Comparison of ENCODE assay signal across 22 cellular contexts in genomic region chr10:60894816-60895215, GRCh38. TPM values are rescaled to one million over a fixed set of nuclear protein-coding genes. Genes with fewer than 3 reads are reported as not detected.
DNase-seq lines count a peak whose midpoint lies in the region; ATAC-seq and TF ChIP-seq lines count a peak whose summit lies in the region.
"Had no signal": no experiment of that assay in that cellular context is flagged by ENCODE, and none has a peak within 500 bp of the region (broad histone marks: within the 10 kb centered on the region; RNA-seq: fewer than 3 reads in every experiment).

No MANE protein-coding gene starts in this region.

- H3K4me2 ChIP-seq in SK-N-SH = no peak overlapping the region

- intact Hi-C loops in MCF 10A (cut with micrococcal nuclease) = no loop called here
- intact Hi-C loops in breast epithelium (cut with DNase I; ENCODE audit: low total_unique reads) = no loop called here
- intact Hi-C loops in psoas muscle (cut with DNase I) = no loop called here
- intact Hi-C loops in esophagus squamous epithelium (cut with DNase I) = no loop called here

- H3K36me3 ChIP-seq in breast epithelium = no peaks in the 10 kb centered on the region
- peaks cover 8 to 31% of the 10 kb centered on the region in 2 experiments for H3K36me3 ChIP-seq in SK-N-SH (replicated peaks in 1 of 2; ENCODE audit: control insufficient read depth in 1 of 2, insufficient read depth in 2 of 2, low read length in 1 of 2)
- peaks cover 0 to 24% of the 10 kb centered on the region in 2 donors for H3K36me3 ChIP-seq in psoas muscle (ENCODE audit: insufficient read depth in 1 of 2, low read depth in 1 of 2)
- no peaks in the 10 kb centered on the region for H3K36me3 ChIP-seq in esophagus squamous epithelium
- H3K36me3 ChIP-seq: thyroid gland had no signal

- H3K27me3 ChIP-seq in breast epithelium (no peaks in the 10 kb centered on the region), SK-N-SH (ENCODE audit: insufficient read depth) (no peaks in the 10 kb centered on the region), psoas muscle (ENCODE audit: insufficient read depth in 3 of 3, low read length in 2 of 3) (no peaks in the 10 kb centered on the region), esophagus squamous epithelium (no peaks in the 10 kb centered on the region)
- H3K27me3 ChIP-seq: thyroid gland had no signal

- H3K36me3 Mint-ChIP-seq in MCF 10A (ENCODE audit: insufficient read depth, unreplicated experiment) = no peaks in the 10 kb centered on the region
- H3K36me3 Mint-ChIP-seq: stimulated activated memory B cell treated with anti-CD40 and anti-IgM and Interleukin-4, amounts not matched to agents 10 μg/mL and 1 μg/mL and 100 μg/mL, for 72 hours had no signal

- no peaks in the 10 kb centered on the region for H3K79me2 ChIP-seq in SK-N-SH (ENCODE audit: insufficient read depth)

- no peaks in the 10 kb centered on the region for H3K4me1 Mint-ChIP-seq in MCF 10A (ENCODE audit: insufficient read depth, unreplicated experiment)
- H3K4me1 Mint-ChIP-seq: activated CD4-positive, alpha-beta memory T cell treated with anti-CD3 and anti-CD28 coated beads, Interleukin-2, amount 10 ng/mL, durations not matched to agents 7 days and 5 days; stimulated activated memory B cell treated with anti-CD40 and anti-IgM and Interleukin-4, amounts not matched to agents 10 μg/mL and 1 μg/mL and 100 μg/mL, for 72 hours had no signal

- H3K9me2 ChIP-seq in SK-N-SH = no peaks in the 10 kb centered on the region

- no peak for TF ChIP-seq POLR2A in breast epithelium (IDR thresholded peaks at IDR 0.05)
- TF ChIP-seq POLR2A in esophagus squamous epithelium (IDR thresholded peaks at IDR 0.05) = no peak

- H3K9me3 Mint-ChIP-seq in MCF 10A (ENCODE audit: unreplicated experiment) = no peaks in the 10 kb centered on the region
- H3K9me3 Mint-ChIP-seq: activated CD4-positive, alpha-beta memory T cell treated with anti-CD3 and anti-CD28 coated beads, Interleukin-2, amount 10 ng/mL, durations not matched to agents 7 days and 5 days; activated naive CD4-positive, alpha-beta T cell treated with anti-CD3 and anti-CD28 coated beads for 36 hours; CD4-positive, alpha-beta T cell; HFFc6 had no signal

- H3K4me3 ChIP-seq in breast epithelium (no peak overlapping the region), SK-N-SH (ENCODE audit: low read depth in 2 of 2, low read length in 1 of 2) (no peak overlapping the region), fibroblast of mammary gland (ENCODE audit: control insufficient read depth, low read depth, low read length) (no peak overlapping the region), psoas muscle (no peak overlapping the region), esophagus squamous epithelium (no peak overlapping the region)
- H3K4me3 ChIP-seq: mucosa of descending colon, thyroid gland had no signal

- no peak overlapping the region for H3K27ac Mint-ChIP-seq in MCF 10A (ENCODE audit: low read depth, unreplicated experiment)
- H3K27ac Mint-ChIP-seq: activated CD4-positive, alpha-beta memory T cell treated with anti-CD3 and anti-CD28 coated beads, Interleukin-2, amount 10 ng/mL, durations not matched to agents 7 days and 5 days; activated naive CD4-positive, alpha-beta T cell treated with anti-CD3 and anti-CD28 coated beads for 36 hours; CD4-positive, alpha-beta T cell; HFFc6; stimulated activated memory B cell treated with anti-CD40 and anti-IgM and Interleukin-4, amounts not matched to agents 10 μg/mL and 1 μg/mL and 100 μg/mL, for 72 hours had no signal

- DNase-seq in MCF 10A (ENCODE audit: unreplicated experiment) (peak; percentile 21), breast epithelium (ENCODE audit: low spot score in 2 of 2) (no peak), SK-N-SH (no peak), fibroblast of mammary gland (ENCODE audit: low read depth) (peak; percentile 16), psoas muscle (no peak), GM13977 (ENCODE audit: low spot score) (no peak), occipital lobe (lab: John Stamatoyannopoulos, UW) (no peak), esophagus squamous epithelium (lab: John Stamatoyannopoulos, UW) (no peak)
- DNase-seq: activated CD4-positive, alpha-beta memory T cell treated with anti-CD3 and anti-CD28 coated beads, Interleukin-2, amount 10 ng/mL, durations not matched to agents 7 days and 5 days; activated CD4-positive, CD25-positive, alpha-beta regulatory T cell; activated naive CD4-positive, alpha-beta T cell treated with anti-CD3 and anti-CD28 coated beads for 36 hours; activated T-cell treated with anti-CD3 and anti-CD28 coated beads, Interleukin-2, amount 50 U/mL, for 1 hour; CD4-positive, alpha-beta T cell; HFFc6; left colon; mucosa of descending colon; NCI-H774; PC-3; retina; T-helper 9 cell; thyroid gland had no signal

- no peak for ATAC-seq in psoas muscle
- ATAC-seq: left colon; mucosa of descending colon; PC-3; stimulated activated memory B cell treated with anti-CD40 and anti-IgM and Interleukin-4, amounts not matched to agents 10 μg/mL and 1 μg/mL and 100 μg/mL, for 72 hours had no signal

- H3K4me3 Mint-ChIP-seq in MCF 10A (ENCODE audit: unreplicated experiment) = no peak overlapping the region
- H3K4me3 Mint-ChIP-seq: activated CD4-positive, alpha-beta memory T cell treated with anti-CD3 and anti-CD28 coated beads, Interleukin-2, amount 10 ng/mL, durations not matched to agents 7 days and 5 days; activated naive CD4-positive, alpha-beta T cell treated with anti-CD3 and anti-CD28 coated beads for 36 hours; CD4-positive, alpha-beta T cell; HFFc6; stimulated activated memory B cell treated with anti-CD40 and anti-IgM and Interleukin-4, amounts not matched to agents 10 μg/mL and 1 μg/mL and 100 μg/mL, for 72 hours had no signal

- H3K9ac ChIP-seq in SK-N-SH = no peak overlapping the region

- BruUV-seq in MCF 10A (replicated peaks; lab: Mats Ljungman, UMichigan) = no TSS peak

- H4K20me1 ChIP-seq in SK-N-SH (ENCODE audit: insufficient read depth) = no peaks in the 10 kb centered on the region

- H3K4me1 ChIP-seq in breast epithelium = no peaks in the 10 kb centered on the region
- peaks cover under 1 to 19% of the 10 kb centered on the region in 2 experiments for H3K4me1 ChIP-seq in SK-N-SH (ENCODE audit: control insufficient read depth in 1 of 2, insufficient read depth in 2 of 2, low read depth in 1 of 2, low read length in 1 of 2)
- H3K4me1 ChIP-seq in psoas muscle = peaks cover 67% of the 10 kb centered on the region
- peaks cover 0 to 14% (median 0%) of the 10 kb centered on the region in 3 donors for H3K4me1 ChIP-seq in esophagus squamous epithelium
- H3K4me1 ChIP-seq: thyroid gland had no signal

- POLR2A ChIA-PET in MCF 10A (lab: Yijun Ruan, JAX) (interaction anchor here (0.7 to 1.6 kb wide), 4 partner anchors 11 to 144 kb away, joined by 3 to 4 read pairs (median 3); no protein-coding TSS in a partner anchor), SK-N-SH (lab: Yijun Ruan, JAX) (no interaction called here)

- CTCF ChIA-PET in MCF 10A (lab: Yijun Ruan, JAX) = interaction anchor here (1.5 to 1.8 kb wide), 2 partner anchors 12 to 22 kb away, joined by 3 to 8 read pairs; no protein-coding TSS in a partner anchor
- CTCF ChIA-PET in SK-N-SH (lab: Yijun Ruan, JAX) = interaction anchor here (1.3 to 1.8 kb wide), 3 partner anchors 10 to 48 kb away, joined by 4 read pairs; no protein-coding TSS in a partner anchor

- H2AFZ ChIP-seq in SK-N-SH (ENCODE audit: low read depth) = no peak overlapping the region

- no peaks in the 10 kb centered on the region for H3K9me3 ChIP-seq in breast epithelium
- no peaks in the 10 kb centered on the region for H3K9me3 ChIP-seq in SK-N-SH
- H3K9me3 ChIP-seq in psoas muscle = no peaks in the 10 kb centered on the region
- H3K9me3 ChIP-seq in esophagus squamous epithelium = no peaks in the 10 kb centered on the region
- H3K9me3 ChIP-seq: mucosa of descending colon, thyroid gland had no signal

- TF ChIP-seq CTCF in MCF 10A (IDR thresholded peaks at IDR 0.05; ENCODE audit: unreplicated experiment) (no peak), breast epithelium (IDR thresholded peaks at IDR 0.05) (no peak), SK-N-SH (IDR thresholded peaks at IDR 0.05) (no peak), fibroblast of mammary gland (conservative IDR thresholded peaks at IDR 0.05; ENCODE audit: control insufficient read depth, insufficient read depth, low read depth, low read length) (no peak), psoas muscle (IDR thresholded peaks at IDR 0.05) (no peak), GM13977 (IDR thresholded peaks at IDR 0.05; ENCODE audit: extremely low read depth, insufficient read depth, missing control alignments) (no peak), esophagus squamous epithelium (IDR thresholded peaks at IDR 0.05) (no peak)

- no peak for TF ChIP-seq RAD21 in SK-N-SH (IDR thresholded peaks at IDR 0.05; ENCODE audit: low read length)

- H3K27me3 Mint-ChIP-seq in MCF 10A (ENCODE audit: insufficient read depth, unreplicated experiment) = no peaks in the 10 kb centered on the region

- H3K27ac ChIP-seq in breast epithelium (no peak overlapping the region), SK-N-SH (ENCODE audit: low read depth in 2 of 2, low read length in 1 of 2) (peak overlapping the region; percentile 60 to 72; a peak in 2 of 4 replicates), psoas muscle (peak overlapping the region; percentile 83), esophagus squamous epithelium (no peak overlapping the region)
- H3K27ac ChIP-seq: thyroid gland had no signal

- in situ Hi-C loops in GM13977 (cut with MboI; ENCODE audit: low pct_unique_long_range_greater_than_20kb, low sequenced_read_pairs, unreplicated experiment) = no loop called here

- no peak for TF ChIP-seq EP300 in SK-N-SH (IDR thresholded peaks at IDR 0.05; ENCODE audit: borderline replicate concordance in 1 of 2, low read depth in 1 of 2, low read length in 1 of 2)

- peaks cover 23% of the 10 kb centered on the region for H3F3A ChIP-seq in SK-N-SH (replicated peaks; ENCODE audit: insufficient read depth)

RNA-seq across cellular contexts. Expression of gene RHOBTB1, which starts 49.2 kb away (rescaled TPM):
- total RNA-seq in MCF 10A (2022) (0.70 and 1.5 TPM in 2 replicates), breast epithelium (10 to 100 TPM; 11.4 to 14.6 (median 13.4) TPM), psoas muscle (10 to 100 TPM; 20.8 to 47.4 (median 30.7) TPM), occipital lobe (40.6 TPM), esophagus squamous epithelium (1 to 10 TPM in 2 of 4 donors, under 1 TPM in 2; 0.11 to 3.4 (median 1.4) TPM)
- polyA plus RNA-seq in SK-N-SH (2012; rRNA removed) (10.5 and 13.8 TPM in 2 replicates), psoas muscle (10 to 100 TPM in 2 of 3 donors, 1 to 10 TPM in 1; 1.8 to 28.4 (median 13.6) TPM)
- 12.5 and 12.6 TPM in 2 replicates for polyA plus RNA-seq in SK-N-SH (2012; cell fraction: cytosol; rRNA removed)
- 9.5 and 18.9 TPM in 2 replicates for polyA plus RNA-seq in SK-N-SH (2012; cell fraction: nucleus; rRNA removed)
- total RNA-seq: activated naive CD4-positive, alpha-beta T cell treated with anti-CD3 and anti-CD28 coated beads for 36 hours; CD4-positive, alpha-beta T cell had no signal

Comparison
In these comparisons a context has a peak if more than half of its experiments do, and no peak if none do; other contexts are left out.
1. DNase-seq: peak in MCF 10A (single experiment) and fibroblast of mammary gland (single experiment); none in breast epithelium (0 of 2), SK-N-SH (single experiment), psoas muscle (0 of 2), GM13977 (single experiment), occipital lobe (single experiment) and esophagus squamous epithelium (single experiment).
2. H3K27ac ChIP-seq: peak in SK-N-SH (2 of 2) and psoas muscle (single experiment); none in breast epithelium (0 of 2) and esophagus squamous epithelium (0 of 4).